Comparison of ENCODE assay signal across 10 cellular contexts in genomic region chr2:120734930-120735611, GRCh38. TPM values are rescaled to one million over a fixed set of nuclear protein-coding genes. Genes with fewer than 3 reads are reported as not detected.
DNase-seq lines count a peak whose midpoint lies in the region; ATAC-seq, FAIRE-seq and TF ChIP-seq lines count a peak whose summit lies in the region.
"Had no signal": no experiment of that assay in that cellular context is flagged by ENCODE, and none has a peak within 500 bp of the region (broad histone marks: within the 10 kb centered on the region; RNA-seq: fewer than 3 reads in every experiment).

No MANE protein-coding gene starts in this region.

- DNase-seq in EH (ENCODE audit: low read depth) (peak; percentile 38), SJCRH30 (no peak), hepatocyte (ENCODE audit: low spot score) (no peak), retina (peak; percentile 67), OCI-M2 (lab: John Stamatoyannopoulos, UW; ENCODE audit: unreplicated experiment) (no peak), RCC 7860 (ENCODE audit: low spot score) (no peak)

- H3K79me2 ChIP-seq in hepatocyte: peaks cover 18% of the 10 kb centered on the region

- H3K27ac ChIP-seq in SJCRH30 (no peak overlapping the region), hepatocyte (peak overlapping the region; percentile 92)

- peak overlapping the region; percentile 47 for H2AFZ ChIP-seq in hepatocyte

- H3K4me2 ChIP-seq in hepatocyte: peak overlapping the region; percentile 80

- no peaks in the 10 kb centered on the region for H4K20me1 ChIP-seq in hepatocyte (ENCODE audit: insufficient read depth, poor library complexity, severe bottlenecking)

- FAIRE-seq in RCC 7860 (lab: Jason Lieb, UNC): no peak
- FAIRE-seq: G401.6 had no signal

- H3K4me1 ChIP-seq in SJCRH30: peaks cover 24% of the 10 kb centered on the region
- peaks cover 22% of the 10 kb centered on the region for H3K4me1 ChIP-seq in hepatocyte (ENCODE audit: insufficient read depth)

- H3K4me3 ChIP-seq in SJCRH30 (peak overlapping the region; percentile 88), hepatocyte (no peak overlapping the region)

- no peaks in the 10 kb centered on the region for H3K36me3 ChIP-seq in SJCRH30
- no peaks in the 10 kb centered on the region for H3K36me3 ChIP-seq in hepatocyte (replicated peaks; ENCODE audit: insufficient read depth, low read depth)

- no peaks in the 10 kb centered on the region for H3K9me2 ChIP-seq in hepatocyte (replicated peaks; ENCODE audit: insufficient read depth)

- TF ChIP-seq CTCF in hepatocyte (IDR thresholded peaks at IDR 0.05; ENCODE audit: poor library complexity): no peak

- ATAC-seq in GM21367 (IDR thresholded peaks at IDR 0.05; ENCODE audit: unreplicated experiment) (no peak), HG02610 (IDR thresholded peaks at IDR 0.05; ENCODE audit: unreplicated experiment) (no peak)

- 6% methylated on average over 29 of the region's 36 CpGs for WGBS in hepatocyte (ENCODE audit: low lambda C conversion rate, missing lambda C conversion rate)

- H3K9me3 ChIP-seq in SJCRH30 (replicated peaks) (no peaks in the 10 kb centered on the region), hepatocyte (ENCODE audit: low read depth) (no peaks in the 10 kb centered on the region)

- H3K27me3 ChIP-seq in SJCRH30 (no peaks in the 10 kb centered on the region), hepatocyte (peaks cover 58% of the 10 kb centered on the region)

RNA-seq across cellular contexts. Expression of gene GLI2, which starts 0.6 kb away (rescaled TPM):
- total RNA-seq in SJCRH30 (2014; rRNA removed; shearing (Covaris generic)): 13.0 and 18.4 TPM in 2 replicates
- 3.8 and 5.8 TPM in 2 replicates for total RNA-seq in hepatocyte
- 5.3 and 6.2 TPM in 2 replicates for polyA plus RNA-seq in hepatocyte
- total RNA-seq: pulmonary artery endothelial cell had no signal

Comparison
In these comparisons a context has a peak if more than half of its experiments do, and no peak if none do; other contexts are left out.
1. DNase-seq: peak in EH (single experiment) and retina (single experiment); none in SJCRH30 (0 of 2), hepatocyte (single experiment), OCI-M2 (single experiment) and RCC 7860 (single experiment).